13 cellular contexts compared by ENCODE assay signal in genomic region chr6:17491416-17492142, GRCh38.
DNase-seq lines count a peak whose midpoint lies in the region; ATAC-seq and TF ChIP-seq lines count a peak whose summit lies in the region.
"Had no signal": no experiment of that assay in that cellular context is flagged by ENCODE, and none has a peak within 500 bp of the region (broad histone marks: within the 10 kb centered on the region; RNA-seq: fewer than 3 reads in every experiment).

No MANE protein-coding gene starts in this region.

- H3K4me1 ChIP-seq in left ventricle myocardium inferior = peaks cover 38% of the 10 kb centered on the region
- peaks cover 25% of the 10 kb centered on the region for H3K4me1 ChIP-seq in parathyroid adenoma
- H3K4me1 ChIP-seq in uterus = no peaks in the 10 kb centered on the region

- no peaks in the 10 kb centered on the region for H3K79me2 ChIP-seq in parathyroid adenoma

- TF ChIP-seq CTCF in left ventricle myocardium inferior (IDR thresholded peaks at IDR 0.05; ENCODE audit: borderline replicate concordance) (no peak), fibroblast of villous mesenchyme (IDR thresholded peaks at IDR 0.05; ENCODE audit: insufficient read depth, low read depth, low read length) (no peak), parathyroid adenoma (IDR thresholded peaks at IDR 0.05) (no peak), uterus (IDR thresholded peaks at IDR 0.05) (no peak)

- no peaks in the 10 kb centered on the region for H3K27me3 ChIP-seq in left ventricle myocardium inferior (ENCODE audit: low read depth)
- no peaks in the 10 kb centered on the region for H3K27me3 ChIP-seq in parathyroid adenoma (ENCODE audit: control insufficient read depth, insufficient read depth, low read length)
- no peaks in the 10 kb centered on the region for H3K27me3 ChIP-seq in uterus

- H3K9me3 ChIP-seq in left ventricle myocardium inferior (replicated peaks) (no peaks in the 10 kb centered on the region), parathyroid adenoma (ENCODE audit: control insufficient read depth, low read length) (no peaks in the 10 kb centered on the region), uterus (no peaks in the 10 kb centered on the region)

- intact Hi-C loops in left ventricle myocardium superior (cut with micrococcal nuclease) = no loop called here
- intact Hi-C loops in left ventricle myocardium inferior (cut with micrococcal nuclease) = no loop called here
- intact Hi-C loops in uterus (cut with DNase I; ENCODE audit: low total_unique reads) = no loop called here

- H2AFZ ChIP-seq in parathyroid adenoma = peak overlapping the region; percentile 19

- H3K4me3 ChIP-seq in left ventricle myocardium inferior = no peak overlapping the region
- no peak overlapping the region for H3K4me3 ChIP-seq in fibroblast of villous mesenchyme (ENCODE audit: low read depth, low read length)
- H3K4me3 ChIP-seq in parathyroid adenoma (ENCODE audit: low read depth, low read length) = peak overlapping the region; percentile 8
- H3K4me3 ChIP-seq in uterus = no peak overlapping the region

- H3K9ac ChIP-seq in parathyroid adenoma = no peak overlapping the region

- no peak overlapping the region for H3K27ac ChIP-seq in left ventricle myocardium inferior (replicated peaks)
- peak overlapping the region; percentile 91 for H3K27ac ChIP-seq in parathyroid adenoma
- H3K27ac ChIP-seq in uterus = peak overlapping the region; percentile 60 to 77

- peak overlapping the region; percentile 39 for H3K4me2 ChIP-seq in parathyroid adenoma (ENCODE audit: low read length)

- DNase-seq in left ventricle myocardium superior (no peak), left ventricle myocardium inferior (no peak), fibroblast of villous mesenchyme (ENCODE audit: low read depth) (peak; percentile 85), uterus (no peak), NCI-H1694 treated with DMSO at 0.1 percent for 48 hours (lab: John Stamatoyannopoulos, UW) (no peak), HUDEP-2 (lab: John Stamatoyannopoulos, UW; ENCODE audit: unreplicated experiment in 76 of 76) (no peak)
- DNase-seq: activated gamma-delta T cell treated with Interleukin-2 at 50 U/mL for 16 hours; CD8-positive, alpha-beta T cell; KG1; NCI-H1436; substantia nigra had no signal

- no peak for TF ChIP-seq POLR2A in uterus (IDR thresholded peaks at IDR 0.05)

- ATAC-seq in left ventricle myocardium superior (peak; percentile 36), GM19395 (IDR thresholded peaks at IDR 0.05; ENCODE audit: unreplicated experiment) (no peak)
- ATAC-seq: CD8-positive, alpha-beta T cell had no signal

- H3K36me3 ChIP-seq in left ventricle myocardium inferior (no peaks in the 10 kb centered on the region), parathyroid adenoma (ENCODE audit: control insufficient read depth, insufficient read depth, low read length) (no peaks in the 10 kb centered on the region), uterus (no peaks in the 10 kb centered on the region)
